ENCODE assay signal across 25 cellular contexts in the genomic region with DNA sequence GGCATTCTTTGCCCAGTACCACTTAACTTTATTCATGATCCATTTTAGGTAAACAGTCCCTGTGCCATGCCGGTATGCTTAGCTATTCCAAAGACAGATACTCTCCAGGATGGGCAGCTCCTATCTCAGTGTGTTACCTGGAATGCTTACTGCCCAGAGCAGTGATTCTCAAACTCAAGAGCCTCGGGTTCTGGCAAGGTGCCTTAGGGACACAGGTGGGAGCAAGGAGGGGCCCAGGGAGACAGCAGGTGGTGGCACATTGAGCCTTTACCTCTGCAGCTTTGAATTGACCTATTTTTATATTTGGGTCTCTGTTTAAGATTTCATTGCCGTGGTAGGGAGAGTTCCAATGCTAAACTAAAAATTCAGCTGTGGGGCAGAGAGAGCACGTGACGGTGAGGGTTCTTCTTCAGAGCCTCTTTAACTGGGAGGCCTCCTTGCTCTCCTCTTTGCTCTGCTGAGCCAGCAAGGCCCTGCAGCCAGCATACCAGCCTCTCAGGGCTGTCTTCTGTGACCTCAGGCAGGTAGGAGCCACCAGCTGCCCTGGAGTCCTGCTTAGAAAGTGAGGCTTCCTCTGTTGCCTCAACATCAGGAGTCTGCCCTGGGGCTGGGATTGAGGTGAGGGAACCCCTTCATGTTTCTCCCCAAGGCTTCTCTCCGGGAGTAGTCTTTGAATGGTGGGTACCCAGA. TPM values are rescaled to one million over a fixed set of nuclear protein-coding genes. Genes with fewer than 3 reads are reported as not detected.
"Had no signal": no experiment of that assay in that cellular context is flagged by ENCODE, and none has a peak within 500 bp of the region (broad histone marks: within the 10 kb centered on the region; RNA-seq: fewer than 3 reads in every experiment).

No MANE protein-coding gene starts in this region.

- DNase-seq: activated CD4-positive, alpha-beta memory T cell treated with anti-CD3 and anti-CD28 coated beads, Interleukin-2, amount 10 ng/mL, durations not matched to agents 7 days and 5 days; activated CD4-positive, alpha-beta T cell treated with anti-CD3 and anti-CD28 coated beads for 48 hours; activated CD4-positive, CD25-positive, alpha-beta regulatory T cell; activated CD8-positive, alpha-beta memory T cell treated with anti-CD3 and anti-CD28 coated beads, Interleukin-2, amount 10 ng/mL, durations not matched to agents 7 days and 5 days; activated naive CD4-positive, alpha-beta T cell; activated naive CD8-positive, alpha-beta T cell treated with anti-CD3 and anti-CD28 coated beads for 36 hours; activated T-cell treated with anti-CD3 and anti-CD28 coated beads, Interleukin-2, amount 50 U/mL, for 1 hour; amniotic stem cell; brain microvascular endothelial cell; cerebellar nuclear complex; dermis blood vessel endothelial cell; foreskin fibroblast; psoas muscle; right cardiac atrium; stimulated activated CD4-positive, alpha-beta T cell treated with anti-CD3 and anti-CD28 coated beads, Interleukin-2, amount 100 ng/mL, for 24 hours; stimulated activated naive CD4-positive, alpha-beta T cell treated with Interleukin-2 at 50 U/mL for 16 hours; T-helper 1 cell; T-helper 9 cell had no signal

- H3K27me3 ChIP-seq: brain microvascular endothelial cell, hepatocyte had no signal

- H3K4me2 ChIP-seq: hepatocyte had no signal

- H3K9me3 Mint-ChIP-seq: activated CD4-positive, alpha-beta memory T cell treated with anti-CD3 and anti-CD28 coated beads, Interleukin-2, amount 10 ng/mL, durations not matched to agents 7 days and 5 days; activated naive CD8-positive, alpha-beta T cell treated with anti-CD3 and anti-CD28 coated beads for 36 hours; activated T-helper 17 cell treated with anti-CD3 and anti-CD28 coated beads, Interleukin-2, amount 50 U/mL, for 72 hours; neural crest cell; type B pancreatic cell had no signal

- H3K27ac Mint-ChIP-seq: activated CD4-positive, alpha-beta memory T cell treated with anti-CD3 and anti-CD28 coated beads, Interleukin-2, amount 10 ng/mL, durations not matched to agents 7 days and 5 days; activated CD8-positive, alpha-beta memory T cell treated with anti-CD3 and anti-CD28 coated beads, Interleukin-2, amount 10 ng/mL, durations not matched to agents 7 days and 5 days; activated naive CD8-positive, alpha-beta T cell treated with anti-CD3 and anti-CD28 coated beads for 36 hours; activated T-helper 17 cell treated with anti-CD3 and anti-CD28 coated beads, Interleukin-2, amount 50 U/mL, for 72 hours; type B pancreatic cell had no signal

- H3K9me3 ChIP-seq: psoas muscle had no signal

- H3K4me1 Mint-ChIP-seq: activated CD4-positive, alpha-beta memory T cell treated with anti-CD3 and anti-CD28 coated beads, Interleukin-2, amount 10 ng/mL, durations not matched to agents 7 days and 5 days; activated naive CD8-positive, alpha-beta T cell treated with anti-CD3 and anti-CD28 coated beads for 36 hours; activated T-helper 17 cell treated with anti-CD3 and anti-CD28 coated beads, Interleukin-2, amount 50 U/mL, for 72 hours had no signal

- H3K27ac ChIP-seq: brain microvascular endothelial cell, epithelial cell of prostate, hepatocyte, psoas muscle had no signal

- H3K4me3 ChIP-seq: hepatocyte, psoas muscle had no signal

- H2AFZ ChIP-seq: hepatocyte had no signal

- H3K4me3 Mint-ChIP-seq: activated CD4-positive, alpha-beta memory T cell treated with anti-CD3 and anti-CD28 coated beads, Interleukin-2, amount 10 ng/mL, durations not matched to agents 7 days and 5 days; activated CD8-positive, alpha-beta memory T cell treated with anti-CD3 and anti-CD28 coated beads, Interleukin-2, amount 10 ng/mL, durations not matched to agents 7 days and 5 days; activated naive CD8-positive, alpha-beta T cell treated with anti-CD3 and anti-CD28 coated beads for 36 hours; activated T-helper 17 cell treated with anti-CD3 and anti-CD28 coated beads, Interleukin-2, amount 50 U/mL, for 72 hours; type B pancreatic cell had no signal

- H3K4me1 ChIP-seq: psoas muscle had no signal

- H3K27me3 Mint-ChIP-seq: activated CD8-positive, alpha-beta memory T cell treated with anti-CD3 and anti-CD28 coated beads, Interleukin-2, amount 10 ng/mL, durations not matched to agents 7 days and 5 days; activated naive CD8-positive, alpha-beta T cell treated with anti-CD3 and anti-CD28 coated beads for 36 hours; activated T-helper 17 cell treated with anti-CD3 and anti-CD28 coated beads, Interleukin-2, amount 50 U/mL, for 72 hours; type B pancreatic cell had no signal

- ATAC-seq: activated CD8-positive, alpha-beta memory T cell treated with anti-CD3 and anti-CD28 coated beads, Interleukin-2, amount 10 ng/mL, durations not matched to agents 7 days and 5 days; activated T-helper 17 cell treated with anti-CD3 and anti-CD28 coated beads, Interleukin-2, amount 50 U/mL, for 72 hours; psoas muscle; right cardiac atrium had no signal

RNA-seq across cellular contexts. Expression of a gene that starts 36.8 kb away (rescaled TPM):
- total RNA-seq: activated CD4-positive, alpha-beta memory T cell treated with anti-CD3 and anti-CD28 coated beads, Interleukin-2, amount 10 ng/mL, durations not matched to agents 7 days and 5 days; activated CD8-positive, alpha-beta memory T cell treated with anti-CD3 and anti-CD28 coated beads, Interleukin-2, amount 10 ng/mL, durations not matched to agents 7 days and 5 days; activated naive CD8-positive, alpha-beta T cell treated with anti-CD3 and anti-CD28 coated beads for 36 hours; activated T-helper 17 cell treated with anti-CD3 and anti-CD28 coated beads, Interleukin-2, amount 50 U/mL, for 72 hours; dermis blood vessel endothelial cell; myocyte; neural crest cell; osteoblast had no signal
